9 cellular contexts compared by ENCODE assay signal in genomic region chr7:159143780-159144755, GRCh38. TPM values are rescaled to one million over a fixed set of nuclear protein-coding genes. Genes with fewer than 3 reads are reported as not detected.
DNase-seq lines count a peak whose midpoint lies in the region; ATAC-seq, FAIRE-seq and TF ChIP-seq lines count a peak whose summit lies in the region.
"Had no signal": no experiment of that assay in that cellular context is flagged by ENCODE, and none has a peak within 500 bp of the region (broad histone marks: within the 10 kb centered on the region; RNA-seq: fewer than 3 reads in every experiment).

No MANE protein-coding gene starts in this region.

- CTCF ChIA-PET in GM10248 (lab: Yijun Ruan, JAX) = no interaction called here

- no peaks in the 10 kb centered on the region for H3K9me3 Mint-ChIP-seq in stimulated activated naive B cell treated with anti-CD40 and anti-IgM and Interleukin-4, amounts not matched to agents 10 μg/mL and 1 μg/mL and 100 μg/mL, for 72 hours

- peak overlapping the region; percentile 39 to 49 for H3K4me3 Mint-ChIP-seq in stimulated activated naive B cell treated with anti-CD40 and anti-IgM and Interleukin-4, amounts not matched to agents 10 μg/mL and 1 μg/mL and 100 μg/mL, for 72 hours

- H3K27me3 Mint-ChIP-seq in stimulated activated naive B cell treated with anti-CD40 and anti-IgM and Interleukin-4, amounts not matched to agents 10 μg/mL and 1 μg/mL and 100 μg/mL, for 72 hours = peaks cover 25 to 33% of the 10 kb centered on the region in 2 donors

- TF ChIP-seq CTCF in GM10248 (IDR thresholded peaks at IDR 0.05; ENCODE audit: control extremely low read depth, extremely low read depth, low read depth, missing control alignments) = no peak

- H3K4me3 ChIP-seq in adipocyte (ENCODE audit: low read length) = peak overlapping the region; percentile 44

- DNase-seq in DMS 273 (lab: John Stamatoyannopoulos, UW; ENCODE audit: unreplicated experiment) = peak; percentile 57
- no peak for DNase-seq in DMS 273 treated with DMSO at 0.1 percent for 48 hours (lab: John Stamatoyannopoulos, UW)
- no peak for DNase-seq in adipocyte (ENCODE audit: low read depth)
- peak; percentile 55 for DNase-seq in left kidney (ENCODE audit: low read depth, low spot score)
- DNase-seq in stimulated activated naive B cell treated with anti-CD40 and anti-IgM and Interleukin-4, amounts not matched to agents 10 μg/mL and 1 μg/mL and 100 μg/mL, for 72 hours = no peak
- no peak for DNase-seq in GM12892 (ENCODE audit: insufficient read length)
- no peak for DNase-seq in GM10248 (ENCODE audit: extremely low spot score)
- DNase-seq: NCI-H146 had no signal

- no peaks in the 10 kb centered on the region for H3K36me3 Mint-ChIP-seq in stimulated activated naive B cell treated with anti-CD40 and anti-IgM and Interleukin-4, amounts not matched to agents 10 μg/mL and 1 μg/mL and 100 μg/mL, for 72 hours

- POLR2A ChIA-PET in GM10248 (lab: Yijun Ruan, JAX) = no interaction called here

- no peaks in the 10 kb centered on the region for H3K4me1 ChIP-seq in adipocyte (ENCODE audit: control insufficient read depth, insufficient read depth, low read length)

- H3K9ac ChIP-seq in adipocyte (ENCODE audit: low read length) = no peak overlapping the region

- H3K9me3 ChIP-seq in adipocyte (ENCODE audit: control insufficient read depth, low read length) = no peaks in the 10 kb centered on the region

- FAIRE-seq in GM12892 (lab: Jason Lieb, UNC) = no peak

- TF ChIP-seq POLR2A in GM12892 (IDR thresholded peaks at IDR 0.05; ENCODE audit: low read depth, low read length) = no peak

- no peak for ATAC-seq in stimulated activated naive B cell treated with anti-CD40 and anti-IgM and Interleukin-4, amounts not matched to agents 10 μg/mL and 1 μg/mL and 100 μg/mL, for 72 hours (replicated peaks)
- no peak for ATAC-seq in GM19328 (IDR thresholded peaks at IDR 0.05; ENCODE audit: unreplicated experiment)

- H3K4me1 Mint-ChIP-seq in stimulated activated naive B cell treated with anti-CD40 and anti-IgM and Interleukin-4, amounts not matched to agents 10 μg/mL and 1 μg/mL and 100 μg/mL, for 72 hours = no peaks in the 10 kb centered on the region

- no peak overlapping the region for H3K27ac Mint-ChIP-seq in stimulated activated naive B cell treated with anti-CD40 and anti-IgM and Interleukin-4, amounts not matched to agents 10 μg/mL and 1 μg/mL and 100 μg/mL, for 72 hours

- H3K36me3 ChIP-seq in adipocyte (ENCODE audit: control insufficient read depth, insufficient read depth, low read length, severe bottlenecking) = no peaks in the 10 kb centered on the region

- peaks cover 48% of the 10 kb centered on the region for H3K27me3 ChIP-seq in adipocyte (replicated peaks; ENCODE audit: control insufficient read depth, insufficient read depth, low read length)

RNA-seq across cellular contexts. Expression of gene VIPR2, which starts 0.6 kb away (rescaled TPM):
- not detected for polyA plus RNA-seq in GM12892 (2012; ENCODE audit: missing spikeins)

Comparison
In these comparisons a context has a peak if more than half of its experiments do, and no peak if none do; other contexts are left out.
1. DNase-seq: peak in DMS 273 (single experiment) and left kidney (single experiment); none in DMS 273 treated with DMSO at 0.1 percent for 48 hours (single experiment), adipocyte (single experiment), stimulated activated naive B cell treated with anti-CD40 and anti-IgM and Interleukin-4, amounts not matched to agents 10 μg/mL and 1 μg/mL and 100 μg/mL, for 72 hours (single experiment), GM12892 (single experiment) and GM10248 (single experiment).